Comparison of ENCODE assay signal across 8 cellular contexts in the genomic region with DNA sequence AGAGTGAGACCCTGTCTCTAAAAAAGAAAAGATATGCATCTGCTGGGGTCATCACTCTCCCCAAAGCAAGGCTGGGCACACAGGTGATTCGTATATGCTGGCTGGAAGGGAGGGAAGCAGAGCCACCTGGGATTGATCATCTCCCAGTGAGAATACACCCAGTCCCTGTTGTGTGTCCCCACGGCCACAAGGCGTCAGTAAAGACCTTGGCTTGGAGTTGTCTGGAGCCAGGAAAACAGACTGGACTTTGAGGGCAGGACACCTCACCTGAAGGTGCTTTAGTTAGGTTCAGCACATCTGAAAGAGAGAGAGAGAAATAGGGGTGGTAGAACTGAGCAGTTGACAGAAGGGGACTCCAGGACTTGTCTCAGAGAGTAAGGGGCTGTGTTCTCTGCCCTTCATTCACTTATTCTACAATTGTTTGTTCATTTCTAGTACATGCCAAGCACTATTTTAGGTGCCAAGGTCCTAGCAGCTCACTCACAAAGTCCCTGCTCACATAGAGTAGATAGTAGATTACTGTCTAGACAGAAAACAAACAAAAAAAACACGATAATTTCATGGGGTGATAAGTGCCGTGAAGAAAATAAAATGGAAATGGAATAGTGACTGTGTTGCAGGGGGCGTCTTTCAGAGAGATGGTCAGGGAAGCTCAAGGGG. TPM values are rescaled to one million over a fixed set of nuclear protein-coding genes. Genes with fewer than 3 reads are reported as not detected.
A peak's percentile ranks its signal among the peaks of the same experiment; 100 is the strongest.
DNase-seq lines count a peak whose midpoint lies in the region; ATAC-seq, FAIRE-seq and TF ChIP-seq lines count a peak whose summit lies in the region.

No MANE protein-coding gene starts in this region.

- H3K9me3 ChIP-seq in adipocyte (ENCODE audit: control insufficient read depth, low read length) = no peaks in the 10 kb centered on the region
- no peaks in the 10 kb centered on the region for H3K9me3 ChIP-seq in right cardiac atrium (ENCODE audit: control insufficient read depth, low read length)
- no peaks in the 10 kb centered on the region for H3K9me3 ChIP-seq in small intestine (ENCODE audit: control insufficient read depth, low read depth)

- 46% methylated on average over 6 of the region's 6 CpGs for WGBS in right cardiac atrium
- WGBS in small intestine, 3 donors = 35 to 56% (median 43%) methylated on average over 6 of the region's 6 CpGs

- no peak overlapping the region for H3K27ac ChIP-seq in right cardiac atrium (ENCODE audit: low read length)
- no peak overlapping the region for H3K27ac ChIP-seq in small intestine (ENCODE audit: low read depth in 1 of 2, low read length in 1 of 2)

- no peak overlapping the region for H3K4me3 ChIP-seq in AG09309 (ENCODE audit: control insufficient read depth, low read depth, low read length)
- no peak overlapping the region for H3K4me3 ChIP-seq in GM12875 (ENCODE audit: low read depth, low read length)
- no peak overlapping the region for H3K4me3 ChIP-seq in adipocyte (ENCODE audit: low read length)
- H3K4me3 ChIP-seq in right cardiac atrium (ENCODE audit: low read length) = no peak overlapping the region
- no peak overlapping the region for H3K4me3 ChIP-seq in small intestine (ENCODE audit: low read depth in 1 of 2, low read length in 2 of 2)

- no peak overlapping the region for H3K9ac ChIP-seq in adipocyte (ENCODE audit: low read length)

- intact Hi-C loops in right cardiac atrium (cut with DNase I) = loop anchor here in 3 of 4 donors (2.0 to 10.0 kb wide), 4 partner anchors 84 to 224 kb away; no protein-coding TSS in a partner anchor

- no peak for FAIRE-seq in small intestine (lab: Jason Lieb, UNC)

- H3K4me1 ChIP-seq in adipocyte (ENCODE audit: control insufficient read depth, insufficient read depth, low read length) = peaks cover 2% of the 10 kb centered on the region
- no peaks in the 10 kb centered on the region for H3K4me1 ChIP-seq in right cardiac atrium (ENCODE audit: control insufficient read depth, insufficient read depth, low read length)
- H3K4me1 ChIP-seq in small intestine (ENCODE audit: control insufficient read depth in 2 of 2, insufficient read depth in 1 of 2, low read depth in 1 of 2, low read length in 1 of 2) = no peaks in the 10 kb centered on the region

- H3K36me3 ChIP-seq in adipocyte (ENCODE audit: control insufficient read depth, insufficient read depth, low read length, severe bottlenecking) (no peaks in the 10 kb centered on the region), small intestine (ENCODE audit: control insufficient read depth in 2 of 2, insufficient read depth in 2 of 2, low read length in 2 of 2) (no peaks in the 10 kb centered on the region)

- peak; percentile 73 to 76 for ATAC-seq in right cardiac atrium
- no peak for ATAC-seq in activated CD4-positive, CD25-positive, alpha-beta regulatory T cell treated with anti-CD3 and anti-CD28 coated beads, Interleukin-2, amount 50 U/mL, for 24 hours

- TF ChIP-seq CTCF in AG09309 (IDR thresholded peaks at IDR 0.05; ENCODE audit: control insufficient read depth, insufficient read depth, low read depth, low read length, missing control alignments) (peak; percentile 96), GM12875 (IDR thresholded peaks at IDR 0.05; ENCODE audit: borderline replicate concordance, insufficient read depth, low read depth, low read length) (peak; percentile 83)

- H3K27me3 ChIP-seq in adipocyte (replicated peaks; ENCODE audit: control insufficient read depth, insufficient read depth, low read length) (peaks cover under 1% of the 10 kb centered on the region), right cardiac atrium (ENCODE audit: control insufficient read depth, insufficient read depth) (no peaks in the 10 kb centered on the region), small intestine (ENCODE audit: control insufficient read depth in 2 of 2, insufficient read depth in 2 of 2, low read length in 2 of 2) (no peaks in the 10 kb centered on the region)

- DNase-seq in AG09309 (ENCODE audit: low read depth) = no peak
- peak; percentile 75 for DNase-seq in NCI-H2196 treated with DMSO at 0.1 percent for 48 hours (lab: John Stamatoyannopoulos, UW; ENCODE audit: unreplicated experiment)
- peak; percentile 85 for DNase-seq in adipocyte (ENCODE audit: low read depth)
- peak; percentile 59 to 84 (median 70) for DNase-seq in right cardiac atrium
- DNase-seq in small intestine = peak; percentile 86
- no peak for DNase-seq in cortex of kidney (lab: John Stamatoyannopoulos, UW)

RNA-seq across cellular contexts. Expression of gene CITED4, which starts 13.5 kb away (rescaled TPM):
- 10 to 100 TPM; 19.9 to 44.5 (median 38.2) TPM for total RNA-seq in right cardiac atrium
- 13.7 TPM for polyA plus RNA-seq in right cardiac atrium
- polyA plus RNA-seq in small intestine = 1 to 10 TPM in 1 of 3 donors, under 1 TPM in 1, not detected in 1; 0.54 to 2.7 TPM

Comparison
In these comparisons a context has a peak if more than half of its experiments do, and no peak if none do; other contexts are left out.
1. DNase-seq: peak in NCI-H2196 treated with DMSO at 0.1 percent for 48 hours (single experiment), adipocyte (single experiment), right cardiac atrium (3 of 3) and small intestine (single experiment); none in AG09309 (single experiment) and cortex of kidney (single experiment).
2. ATAC-seq: peak in right cardiac atrium (2 of 2); none in activated CD4-positive, CD25-positive, alpha-beta regulatory T cell treated with anti-CD3 and anti-CD28 coated beads, Interleukin-2, amount 50 U/mL, for 24 hours (0 of 2).